Comparison of ENCODE assay signal across 23 cellular contexts in genomic region chr5:109083937-109084336, GRCh38.
DNase-seq lines count a peak whose midpoint lies in the region; ATAC-seq and TF ChIP-seq lines count a peak whose summit lies in the region.
"Had no signal": no experiment of that assay in that cellular context is flagged by ENCODE, and none has a peak within 500 bp of the region (broad histone marks: within the 10 kb centered on the region; RNA-seq: fewer than 3 reads in every experiment).

No MANE protein-coding gene starts in this region.

- DNase-seq in MCF 10A (ENCODE audit: unreplicated experiment) = peak; percentile 63
- DNase-seq in mammary epithelial cell = no peak
- peak; percentile 35 for DNase-seq in amniotic epithelial cell (ENCODE audit: low read depth)
- DNase-seq in activated CD4-positive, alpha-beta T cell treated with anti-CD3 and anti-CD28 coated beads, Interleukin-2, amount 50 U/mL, for 48 hours = no peak
- DNase-seq: Caco-2; CD4-positive, CD25-positive, alpha-beta regulatory T cell; CD8-positive, alpha-beta T cell; DMS153; DMS79; EL; GDM1; GM23248; H9 had no signal

- no peaks in the 10 kb centered on the region for H3K27me3 ChIP-seq in mammary epithelial cell (ENCODE audit: insufficient read depth, low read length)
- H3K27me3 ChIP-seq: BLaER1 had no signal

- no peaks in the 10 kb centered on the region for H3K9me3 ChIP-seq in mammary epithelial cell (replicated peaks; ENCODE audit: insufficient read depth, low read length)
- H3K9me3 ChIP-seq: BLaER1, Caco-2 had no signal

- peaks cover 2% of the 10 kb centered on the region for H3K36me3 ChIP-seq in mammary epithelial cell (ENCODE audit: insufficient read depth, low read length)
- H3K36me3 ChIP-seq: BLaER1 had no signal

- no peaks in the 10 kb centered on the region for H3K27me3 Mint-ChIP-seq in MCF 10A (ENCODE audit: insufficient read depth, unreplicated experiment)
- H3K27me3 Mint-ChIP-seq: B cell; CD4-positive, CD25-positive, alpha-beta regulatory T cell had no signal

- H3K79me2 ChIP-seq in mammary epithelial cell (ENCODE audit: insufficient read depth, low read length) = no peaks in the 10 kb centered on the region

- BruUV-seq in MCF 10A (replicated peaks; lab: Mats Ljungman, UMichigan) (no TSS peak), mammary epithelial cell (replicated peaks; lab: Mats Ljungman, UMichigan) (no TSS peak)

- no peaks in the 10 kb centered on the region for H3K4me1 ChIP-seq in mammary epithelial cell (ENCODE audit: insufficient read depth, low read length)
- H3K4me1 ChIP-seq: BLaER1 had no signal

- POLR2A ChIA-PET in MCF 10A (lab: Yijun Ruan, JAX) = interaction anchor here (1.0 kb wide), 1 partner anchor 17 kb away, joined by 3 read pairs; no protein-coding TSS in a partner anchor

- no peaks in the 10 kb centered on the region for H3K9me3 Mint-ChIP-seq in MCF 10A (ENCODE audit: unreplicated experiment)
- H3K9me3 Mint-ChIP-seq: CD4-positive, CD25-positive, alpha-beta regulatory T cell; CD8-positive, alpha-beta T cell; H9 had no signal

- CTCF ChIA-PET in MCF 10A (lab: Yijun Ruan, JAX) = no interaction called here
- CTCF ChIA-PET in mammary epithelial cell (lab: Charles Lee; ENCODE audit: low non-redundant PET) = no interaction called here

- no peak overlapping the region for H3K27ac ChIP-seq in mammary epithelial cell (ENCODE audit: insufficient read depth, low read depth, low read length)
- H3K27ac ChIP-seq: 22Rv1, BLaER1, C4-2B, GM23248 had no signal

- H3K4me1 Mint-ChIP-seq in MCF 10A (ENCODE audit: insufficient read depth, unreplicated experiment) = peaks cover 7% of the 10 kb centered on the region
- H3K4me1 Mint-ChIP-seq: B cell; CD4-positive, CD25-positive, alpha-beta regulatory T cell had no signal

- no peak overlapping the region for H3K4me3 ChIP-seq in mammary epithelial cell (replicated peaks in 1 of 3; ENCODE audit: insufficient read depth in 1 of 3, low read depth in 2 of 3, low read length in 3 of 3)
- H3K4me3 ChIP-seq: BLaER1, GM12878, GM23248 had no signal

- ATAC-seq in esophagus mucosa (peak; percentile 18), GM21529 (IDR thresholded peaks at IDR 0.05; ENCODE audit: unreplicated experiment) (no peak), HG02588 (IDR thresholded peaks at IDR 0.05; ENCODE audit: unreplicated experiment) (no peak), GM19452 (IDR thresholded peaks at IDR 0.05; ENCODE audit: unreplicated experiment) (no peak)
- ATAC-seq: CD8-positive, alpha-beta T cell; GM12878; HCT116 had no signal

- H3K9ac ChIP-seq in mammary epithelial cell (ENCODE audit: insufficient read depth, low read length) = no peak overlapping the region
- H3K9ac ChIP-seq: BLaER1, GM23248 had no signal

- no peak overlapping the region for H3K4me2 ChIP-seq in mammary epithelial cell (ENCODE audit: insufficient read depth, low read depth, low read length)
- H3K4me2 ChIP-seq: BLaER1 had no signal

- no peak overlapping the region for H2AFZ ChIP-seq in mammary epithelial cell (ENCODE audit: low read depth, low read length)
- H2AFZ ChIP-seq: GM23248 had no signal

- H3K27ac Mint-ChIP-seq in MCF 10A (ENCODE audit: low read depth, unreplicated experiment) = peak overlapping the region; percentile 66
- H3K27ac Mint-ChIP-seq: B cell; CD4-positive, CD25-positive, alpha-beta regulatory T cell; CD8-positive, alpha-beta T cell; H9 had no signal

- intact Hi-C loops in MCF 10A (cut with micrococcal nuclease) (no loop called here), mammary epithelial cell (cut with micrococcal nuclease) (no loop called here)

- in situ Hi-C loops in mammary epithelial cell (cut with MboI; ENCODE audit: low sequenced_read_pairs in 2 of 2) = no loop called here

- WGBS in mammary epithelial cell (ENCODE audit: low coverage, missing lambda C conversion rate) = 100% methylated on average over 1 of the region's 1 CpG

- no peaks in the 10 kb centered on the region for H4K20me1 ChIP-seq in mammary epithelial cell (ENCODE audit: insufficient read depth, low read length)
- H4K20me1 ChIP-seq: BLaER1 had no signal

- peak overlapping the region; percentile 4 for H3K4me3 Mint-ChIP-seq in MCF 10A (ENCODE audit: unreplicated experiment)
- H3K4me3 Mint-ChIP-seq: B cell; CD4-positive, CD25-positive, alpha-beta regulatory T cell; CD8-positive, alpha-beta T cell; H9 had no signal

- TF ChIP-seq CTCF in MCF 10A (IDR thresholded peaks at IDR 0.05; ENCODE audit: unreplicated experiment) (no peak), mammary epithelial cell (conservative IDR thresholded peaks at IDR 0.05 in 1 of 2, IDR thresholded peaks at IDR 0.05 in 1 of 2; ENCODE audit: extremely low read depth in 1 of 2, insufficient read depth in 1 of 2, low read depth in 1 of 2, low read length in 2 of 2) (no peak)

- dilution Hi-C loops in mammary epithelial cell (cut with HindIII; ENCODE audit: low sequenced_read_pairs) = no loop called here

- H3K36me3 Mint-ChIP-seq in MCF 10A (ENCODE audit: insufficient read depth, unreplicated experiment) = no peaks in the 10 kb centered on the region
- H3K36me3 Mint-ChIP-seq: CD4-positive, CD25-positive, alpha-beta regulatory T cell; CD8-positive, alpha-beta T cell had no signal

Comparison
In these comparisons a context has a peak if more than half of its experiments do, and no peak if none do; other contexts are left out.
1. DNase-seq: peak in MCF 10A (single experiment) and amniotic epithelial cell (single experiment); none in mammary epithelial cell (single experiment) and activated CD4-positive, alpha-beta T cell treated with anti-CD3 and anti-CD28 coated beads, Interleukin-2, amount 50 U/mL, for 48 hours (0 of 2).